Comparison of ENCODE assay signal across 33 cellular contexts in genomic region chr7:24555184-24555583, GRCh38.
"Had no signal": no experiment of that assay in that cellular context is flagged by ENCODE, and none has a peak within 500 bp of the region (broad histone marks: within the 10 kb centered on the region; RNA-seq: fewer than 3 reads in every experiment).

No MANE protein-coding gene starts in this region.

- H3K4me3 Mint-ChIP-seq: activated CD4-positive, alpha-beta T cell treated with anti-CD3 and anti-CD28 coated beads, Interleukin-2, amount 10 ng/mL, durations not matched to agents 24 days and 14 days; activated CD8-positive, alpha-beta T cell treated with anti-CD3 and anti-CD28 coated beads for 36 hours; activated naive CD4-positive, alpha-beta T cell treated with anti-CD3 and anti-CD28 coated beads, Interleukin-2, amount 50 U/mL, for 24 hours; activated naive CD8-positive, alpha-beta T cell treated with anti-CD3 and anti-CD28 coated beads, Interleukin-2, amount 10 ng/mL, durations not matched to agents 7 days and 5 days; activated T-cell treated with anti-CD3 and anti-CD28 coated beads, Interleukin-2, amount 50 U/mL, for 24 hours had no signal

- H3K27me3 Mint-ChIP-seq: activated naive CD4-positive, alpha-beta T cell treated with anti-CD3 and anti-CD28 coated beads, Interleukin-2, amount 50 U/mL, for 24 hours; activated T-cell treated with anti-CD3 and anti-CD28 coated beads, Interleukin-2, amount 50 U/mL, for 24 hours had no signal

- DNase-seq: activated CD4-positive, alpha-beta T cell treated with anti-CD3 and anti-CD28 coated beads, Interleukin-2, amount 10 ng/mL, durations not matched to agents 24 days and 14 days; activated CD4-positive, alpha-beta T cell treated with anti-CD3 and anti-CD28 coated beads, Interleukin-2, amount 50 U/mL, for 4 hours; activated CD8-positive, alpha-beta T cell treated with anti-CD3 and anti-CD28 coated beads for 36 hours; activated gamma-delta T cell; activated naive CD4-positive, alpha-beta T cell treated with Interleukin-2 at 50 U/mL for 16 hours; activated naive CD8-positive, alpha-beta T cell treated with anti-CD3 and anti-CD28 coated beads, Interleukin-2, amount 10 ng/mL, durations not matched to agents 7 days and 5 days; activated T-cell treated with anti-CD3 and anti-CD28 coated beads, Interleukin-2, amount 50 U/mL, for 24 hours; amygdala; Kasumi-1; KG1; MM.1S; MV-4-11; NCI-H1092; NCI-H1436 treated with DMSO at 0.1 percent for 48 hours; NCI-H1694 treated with DMSO at 0.1 percent for 48 hours; NCI-H2029; NCI-H2171; NCI-H510A; NCI-H526 treated with DMSO at 0.1 percent for 48 hours; NCI-H82; NK-92 treated with Interleukin-12 subunit alpha and Interleukin-12 subunit beta, amount 100 ng/mL, for 24 hours; PC-3; Peyer's patch; RPMI8226; SHP77 treated with DMSO at 0.1 percent for 48 hours; SW 1271; T-helper 1 cell; T1000 had no signal

- H3K4me1 ChIP-seq: ascending aorta, breast epithelium, Peyer's patch, SJSA1 had no signal

- H3K36me3 Mint-ChIP-seq: activated naive CD4-positive, alpha-beta T cell treated with anti-CD3 and anti-CD28 coated beads, Interleukin-2, amount 50 U/mL, for 24 hours; activated naive CD8-positive, alpha-beta T cell treated with anti-CD3 and anti-CD28 coated beads, Interleukin-2, amount 10 ng/mL, durations not matched to agents 7 days and 5 days had no signal

- H3K36me3 ChIP-seq: ascending aorta, breast epithelium, Peyer's patch, SJSA1 had no signal

- H3K27ac ChIP-seq: ascending aorta, breast epithelium, Peyer's patch, SJSA1 had no signal

- H3K27me3 ChIP-seq: ascending aorta, breast epithelium, Peyer's patch had no signal

- H3K27ac Mint-ChIP-seq: activated CD4-positive, alpha-beta T cell treated with anti-CD3 and anti-CD28 coated beads, Interleukin-2, amount 10 ng/mL, durations not matched to agents 24 days and 14 days; activated CD8-positive, alpha-beta T cell treated with anti-CD3 and anti-CD28 coated beads for 36 hours; activated naive CD4-positive, alpha-beta T cell treated with anti-CD3 and anti-CD28 coated beads, Interleukin-2, amount 50 U/mL, for 24 hours; activated naive CD8-positive, alpha-beta T cell treated with anti-CD3 and anti-CD28 coated beads, Interleukin-2, amount 10 ng/mL, durations not matched to agents 7 days and 5 days; activated T-cell treated with anti-CD3 and anti-CD28 coated beads, Interleukin-2, amount 50 U/mL, for 24 hours; activated T-helper 2 cell treated with anti-CD3 and anti-CD28 coated beads, Interferon-gamma antibody, Interleukin-2, Interleukin-4, amounts not matched to agents 10 μg/mL and 5 μg/mL and 100 μg/mL, durations not matched to agents 14 hours and 24 hours and 36 hours had no signal

- ATAC-seq: activated CD8-positive, alpha-beta T cell treated with anti-CD3 and anti-CD28 coated beads for 36 hours; PC-3 had no signal

- H3K4me1 Mint-ChIP-seq: activated CD4-positive, alpha-beta T cell treated with anti-CD3 and anti-CD28 coated beads, Interleukin-2, amount 10 ng/mL, durations not matched to agents 24 days and 14 days had no signal

- H3K4me3 ChIP-seq: ascending aorta, breast epithelium, Peyer's patch, SJSA1 had no signal

- H3K9me3 ChIP-seq: ascending aorta, breast epithelium, Peyer's patch, SJSA1 had no signal
